32 cellular contexts compared by ENCODE assay signal in the genomic region with DNA sequence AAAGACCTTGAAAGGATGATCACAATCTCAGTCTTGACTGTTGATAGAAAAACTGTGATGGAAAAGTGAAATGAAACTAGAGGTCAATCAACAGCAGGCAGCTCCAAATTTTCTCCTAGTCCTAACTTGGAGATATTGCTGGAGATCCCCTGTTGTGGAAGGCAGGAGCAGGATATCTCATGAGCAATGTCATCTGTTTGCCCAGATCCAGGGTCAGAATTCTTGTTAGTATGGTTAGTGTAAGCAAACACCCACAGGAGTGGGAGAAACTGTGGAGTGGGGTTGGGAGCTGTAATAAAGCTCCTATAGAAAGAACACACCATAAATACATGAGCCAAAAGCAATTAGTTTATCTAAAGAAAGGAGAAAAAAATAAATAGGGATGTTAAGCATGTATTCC.
DNase-seq lines count a peak whose midpoint lies in the region; ATAC-seq, FAIRE-seq and TF ChIP-seq lines count a peak whose summit lies in the region.
"Had no signal": no experiment of that assay in that cellular context is flagged by ENCODE, and none has a peak within 500 bp of the region (broad histone marks: within the 10 kb centered on the region; RNA-seq: fewer than 3 reads in every experiment).

No MANE protein-coding gene starts in this region.

- H3K79me2 ChIP-seq in H9 (ENCODE audit: insufficient read depth, low read length) (no peaks in the 10 kb centered on the region), astrocyte (ENCODE audit: insufficient read depth, low read length) (no peaks in the 10 kb centered on the region)

- peak overlapping the region; percentile 17 for H3K27ac ChIP-seq in H9 (ENCODE audit: insufficient read length, low read depth, low read length)
- no peak overlapping the region for H3K27ac ChIP-seq in astrocyte (ENCODE audit: low read depth, low read length)
- peak overlapping the region; percentile 53 to 77 for H3K27ac ChIP-seq in liver (ENCODE audit: low read depth in 1 of 2, low read length in 2 of 2)
- H3K27ac ChIP-seq: left lung, SJCRH30, thyroid gland had no signal

- H4K20me1 ChIP-seq in H9 (ENCODE audit: control insufficient read depth, insufficient read depth, insufficient read length) (no peaks in the 10 kb centered on the region), astrocyte (ENCODE audit: insufficient read depth, low read length) (no peaks in the 10 kb centered on the region)

- H3K9me3 Mint-ChIP-seq in CD14-positive monocyte (peaks cover 4 to 12% (median 8%) of the 10 kb centered on the region in 7 donors), H9 (peaks cover 2 to 7% of the 10 kb centered on the region in 2 experiments), astrocyte (ENCODE audit: unreplicated experiment) (no peaks in the 10 kb centered on the region)

- H3K36me3 ChIP-seq in astrocyte (ENCODE audit: insufficient read depth, low read length) (no peaks in the 10 kb centered on the region), liver (ENCODE audit: control insufficient read depth in 4 of 4, insufficient read depth in 3 of 4, low read depth in 1 of 4, low read length in 3 of 4) (no peaks in the 10 kb centered on the region)
- H3K36me3 ChIP-seq: left lung, SJCRH30, thyroid gland had no signal

- 0 out of 2 replicates have a peak overlapping the region, but pooled peaks have one; percentile 52 for H2BK15ac ChIP-seq in H9 (ENCODE audit: low read depth, low read length)

- no peak overlapping the region for H2AFZ ChIP-seq in H9 (ENCODE audit: low read length)
- no peak overlapping the region for H2AFZ ChIP-seq in astrocyte (ENCODE audit: low read depth, low read length)

- no peak for TF ChIP-seq CTCF in CD14-positive monocyte (IDR thresholded peaks at IDR 0.05)
- TF ChIP-seq CTCF in H9 (conservative IDR thresholded peaks at IDR 0.05): no peak
- no peak for TF ChIP-seq CTCF in astrocyte (IDR thresholded peaks at IDR 0.05; ENCODE audit: insufficient read depth, low read depth, low read length)
- TF ChIP-seq CTCF in liver (IDR thresholded peaks at IDR 0.05; ENCODE audit: low read depth, low read length, missing input control): no peak

- no peaks in the 10 kb centered on the region for H3K23me2 ChIP-seq in H9 (ENCODE audit: insufficient read length, low read depth, low read length, poor library complexity, severe bottlenecking)

- H2BK12ac ChIP-seq in H9 (ENCODE audit: insufficient read length, low read depth, low read length): peak overlapping the region; percentile 76

- peak overlapping the region; percentile 51 for H2BK120ac ChIP-seq in H9 (ENCODE audit: low read depth, low read length, poor library complexity, severe bottlenecking)

- peak overlapping the region; percentile 57 for H3K18ac ChIP-seq in H9 (ENCODE audit: insufficient read length, low read depth, low read length)

- H3K9ac ChIP-seq in H9 (ENCODE audit: extremely low read depth, insufficient read length, low read length): no peak overlapping the region
- H3K9ac ChIP-seq in astrocyte (ENCODE audit: low read length): no peak overlapping the region
- no peak overlapping the region for H3K9ac ChIP-seq in liver (ENCODE audit: low read depth in 1 of 2, low read length in 2 of 2)

- intact Hi-C loops in CD14-positive monocyte (cut with micrococcal nuclease): no loop called here

- H3K27me3 Mint-ChIP-seq in CD14-positive monocyte (ENCODE audit: low read depth in 3 of 3): peaks cover 0 to 1% (median 0%) of the 10 kb centered on the region in 3 donors
- H3K27me3 Mint-ChIP-seq in H9 (ENCODE audit: low read depth): no peaks in the 10 kb centered on the region
- no peaks in the 10 kb centered on the region for H3K27me3 Mint-ChIP-seq in astrocyte (ENCODE audit: low read depth, unreplicated experiment)
- H3K27me3 Mint-ChIP-seq: stimulated activated naive CD8-positive, alpha-beta T cell treated with anti-CD3 and anti-CD28 coated beads, Interleukin-15, Interleukin-2, amounts not matched to agents 100 ng/mL and 50 ng/mL, for 24 hours had no signal

- FAIRE-seq in astrocyte (lab: Jason Lieb, UNC) (no peak), GM12891 (lab: Jason Lieb, UNC) (no peak)
- FAIRE-seq: colon, RCC 7860, TTC549 had no signal

- H3K4me2 ChIP-seq in H9 (ENCODE audit: insufficient read depth, insufficient read length, low read length) (no peak overlapping the region), astrocyte (ENCODE audit: low read length) (no peak overlapping the region)

- H4K8ac ChIP-seq in H9 (replicated peaks; ENCODE audit: insufficient read length, low read depth, low read length): no peak overlapping the region

- H3K14ac ChIP-seq in H9 (ENCODE audit: insufficient read depth, low read length): peak overlapping the region; percentile 36; the same call in 1 of the 2 replicates

- DNase-seq in CD14-positive monocyte (ENCODE audit: low spot score): no peak
- DNase-seq in H9: no peak
- no peak for DNase-seq in astrocyte (ENCODE audit: low read depth)
- no peak for DNase-seq in HuH-7 (ENCODE audit: low spot score)
- no peak for DNase-seq in GM12891 (ENCODE audit: insufficient read length, low spot score)
- DNase-seq in NCI-H526 treated with DMSO at 0.1 percent for 48 hours (lab: John Stamatoyannopoulos, UW): no peak
- DNase-seq: activated CD4-positive, alpha-beta T cell treated with anti-CD3 and anti-CD28 coated beads for 1 hour; activated CD8-positive, alpha-beta T cell treated with anti-CD3 and anti-CD28 coated beads, Interleukin-2, amount 10 ng/mL, durations not matched to agents 7 days and 5 days; activated gamma-delta T cell; activated naive CD8-positive, alpha-beta T cell treated with anti-CD3 and anti-CD28 coated beads, Interleukin-2, amount 50 U/mL, for 24 hours; CD4-positive, CD25-positive, alpha-beta regulatory T cell; effector CD8-positive, alpha-beta T cell; erythroblast; foreskin fibroblast; immature natural killer cell; Karpas-422; left lung; NCI-H1048; NCI-H510A; nephron progenitor cell; right cardiac atrium; SJCRH30; stimulated activated CD4-positive, alpha-beta T cell treated with anti-CD3 and anti-CD28 coated beads, Interleukin-12 subunit alpha, Interleukin-12 subunit beta, amount 100 ng/mL, for 4 hours; stimulated activated CD4-positive, alpha-beta T cell treated with anti-CD3 and anti-CD28 coated beads, Interleukin-4, amount 100 ng/mL, for 4 hours; T-cell; thyroid gland had no signal

- TF ChIP-seq RAD21 in liver (IDR thresholded peaks at IDR 0.05): no peak

- H3K4me1 Mint-ChIP-seq in CD14-positive monocyte (peaks cover 30% of the 10 kb centered on the region), H9 (peaks cover 52 to 53% of the 10 kb centered on the region in 2 experiments), astrocyte (ENCODE audit: low read depth, unreplicated experiment) (peaks cover 51% of the 10 kb centered on the region)
- H3K4me1 Mint-ChIP-seq: activated naive CD8-positive, alpha-beta T cell treated with anti-CD3 and anti-CD28 coated beads, Interleukin-2, amount 50 U/mL, for 24 hours; CD4-positive, CD25-positive, alpha-beta regulatory T cell; immature natural killer cell; T-cell had no signal

- H3K36me3 Mint-ChIP-seq in CD14-positive monocyte: peaks cover 0 to 7% of the 10 kb centered on the region in 2 donors
- peaks cover 0 to 19% (median 9%) of the 10 kb centered on the region in 3 experiments; a peak in 5 of 7 replicates for H3K36me3 Mint-ChIP-seq in H9 (ENCODE audit: insufficient read depth in 1 of 3, low read depth in 3 of 3)
- H3K36me3 Mint-ChIP-seq in astrocyte (ENCODE audit: low read depth, unreplicated experiment): no peaks in the 10 kb centered on the region
- H3K36me3 Mint-ChIP-seq: CD4-positive, CD25-positive, alpha-beta regulatory T cell; immature natural killer cell; T-cell had no signal

- H2AK5ac ChIP-seq in H9 (ENCODE audit: insufficient read length, low read length): peak overlapping the region; percentile 62

- H2BK20ac ChIP-seq in H9 (ENCODE audit: low read depth, low read length, poor library complexity, severe bottlenecking): no peak overlapping the region

- H4K5ac ChIP-seq in H9 (ENCODE audit: insufficient read length, low read depth, low read length): no peak overlapping the region

- no peaks in the 10 kb centered on the region for H3K79me1 ChIP-seq in H9 (ENCODE audit: insufficient read depth, low read depth, low read length, poor library complexity, severe bottlenecking)

- peak overlapping the region; percentile 96 for H4K91ac ChIP-seq in H9 (ENCODE audit: insufficient read length, low read depth, low read length)

- no peak for ATAC-seq in GM18858 (IDR thresholded peaks at IDR 0.05; ENCODE audit: unreplicated experiment)
- ATAC-seq: activated CD8-positive, alpha-beta T cell treated with anti-CD3 and anti-CD28 coated beads, Interleukin-2, amount 10 ng/mL, durations not matched to agents 7 days and 5 days; activated naive CD8-positive, alpha-beta T cell treated with anti-CD3 and anti-CD28 coated beads, Interleukin-2, amount 50 U/mL, for 24 hours; right cardiac atrium; T-cell had no signal

- no peak overlapping the region for H3K23ac ChIP-seq in H9 (ENCODE audit: insufficient read length, low read depth, low read length)

- H3K4me3 ChIP-seq in astrocyte (ENCODE audit: insufficient read depth, low read depth, low read length) (no peak overlapping the region), liver (ENCODE audit: low read depth in 1 of 3, low read length in 3 of 3) (no peak overlapping the region)
- H3K4me3 ChIP-seq: left lung, SJCRH30, thyroid gland had no signal

- H3T11ph ChIP-seq in H9 (ENCODE audit: low read length): no peak overlapping the region

- H3K27ac Mint-ChIP-seq in CD14-positive monocyte: peak overlapping the region; percentile 50 to 90 (median 77)
- H3K27ac Mint-ChIP-seq in H9: peak overlapping the region; percentile 74 to 100 (median 99)
- peak overlapping the region; percentile 99 for H3K27ac Mint-ChIP-seq in astrocyte (ENCODE audit: unreplicated experiment)
- H3K27ac Mint-ChIP-seq: activated CD8-positive, alpha-beta T cell treated with anti-CD3 and anti-CD28 coated beads, Interleukin-2, amount 10 ng/mL, durations not matched to agents 7 days and 5 days; activated naive CD8-positive, alpha-beta T cell treated with anti-CD3 and anti-CD28 coated beads, Interleukin-2, amount 50 U/mL, for 24 hours; CD4-positive, CD25-positive, alpha-beta regulatory T cell; immature natural killer cell; stimulated activated naive CD8-positive, alpha-beta T cell treated with anti-CD3 and anti-CD28 coated beads, Interleukin-15, Interleukin-2, amounts not matched to agents 100 ng/mL and 50 ng/mL, for 24 hours; T-cell had no signal

- H3K4me3 Mint-ChIP-seq in CD14-positive monocyte (no peak overlapping the region), H9 (no peak overlapping the region), astrocyte (ENCODE audit: unreplicated experiment) (no peak overlapping the region)
- H3K4me3 Mint-ChIP-seq: activated CD8-positive, alpha-beta T cell treated with anti-CD3 and anti-CD28 coated beads, Interleukin-2, amount 10 ng/mL, durations not matched to agents 7 days and 5 days; activated naive CD8-positive, alpha-beta T cell treated with anti-CD3 and anti-CD28 coated beads, Interleukin-2, amount 50 U/mL, for 24 hours; CD4-positive, CD25-positive, alpha-beta regulatory T cell; immature natural killer cell; nephron progenitor cell; stimulated activated naive CD8-positive, alpha-beta T cell treated with anti-CD3 and anti-CD28 coated beads, Interleukin-15, Interleukin-2, amounts not matched to agents 100 ng/mL and 50 ng/mL, for 24 hours; T-cell had no signal

- H3K4me1 ChIP-seq in H9 (ENCODE audit: insufficient read depth, low read length) (peaks cover 3% of the 10 kb centered on the region; the same call in 1 of the 2 replicates), astrocyte (ENCODE audit: insufficient read depth, low read length) (peaks cover 20% of the 10 kb centered on the region), liver (ENCODE audit: control insufficient read depth in 4 of 4, insufficient read depth in 4 of 4, low read length in 3 of 4) (peaks cover 2 to 20% (median 11%) of the 10 kb centered on the region in 4 donors)
- H3K4me1 ChIP-seq: left lung, SJCRH30, thyroid gland had no signal

- H2BK5ac ChIP-seq in H9 (ENCODE audit: insufficient read length, low read length): peak overlapping the region; percentile 69

- no peak overlapping the region for H3K4ac ChIP-seq in H9 (ENCODE audit: low read depth, low read length)

- H3K27me3 ChIP-seq in H9 (ENCODE audit: insufficient read depth, low read length) (no peaks in the 10 kb centered on the region), astrocyte (ENCODE audit: insufficient read depth, low read length) (no peaks in the 10 kb centered on the region), liver (ENCODE audit: control insufficient read depth in 4 of 4, insufficient read depth in 4 of 4, low read length in 3 of 4) (no peaks in the 10 kb centered on the region)
- H3K27me3 ChIP-seq: left lung, SJCRH30, thyroid gland had no signal

- TF ChIP-seq POLR2A in GM12891 (IDR thresholded peaks at IDR 0.05; ENCODE audit: low read depth, low read length): no peak

- H3K9me3 ChIP-seq in H9 (ENCODE audit: control insufficient read depth, low read depth, low read length): no peaks in the 10 kb centered on the region
- no peaks in the 10 kb centered on the region for H3K9me3 ChIP-seq in astrocyte (ENCODE audit: insufficient read depth, low read depth, low read length)
- peaks cover 0 to 4% (median 1%) of the 10 kb centered on the region in 4 donors for H3K9me3 ChIP-seq in liver (ENCODE audit: control insufficient read depth in 4 of 4, low read length in 3 of 4)
- H3K9me3 ChIP-seq: SJCRH30, thyroid gland had no signal

- H3K56ac ChIP-seq in H9 (ENCODE audit: insufficient read length, low read depth, low read length): no peak overlapping the region
